ENCODE assay signal across 7 cellular contexts in genomic region chr9:92010253-92010652, GRCh38.
DNase-seq lines count a peak whose midpoint lies in the region; ATAC-seq and TF ChIP-seq lines count a peak whose summit lies in the region.
"Not testable (repeated sequence)": the region's sequence is repeated elsewhere in the genome, so short reads cannot be mapped to it uniquely, and the experiment has no call there.

No MANE protein-coding gene starts in this region.

- WGBS in mesenchymal stem cell: 87% methylated on average over 7 of the region's 8 CpGs

- not testable (repeated sequence) for H4K20me1 ChIP-seq in GM23338 (replicated peaks; ENCODE audit: insufficient read depth)

- H2BK12ac ChIP-seq in mesenchymal stem cell (ENCODE audit: low read length in 2 of 2): not testable (repeated sequence)

- not testable (repeated sequence) for H3F3A ChIP-seq in GM23338 (replicated peaks; ENCODE audit: low read depth)

- not testable (repeated sequence) for H4K91ac ChIP-seq in mesenchymal stem cell (ENCODE audit: low read length)

- H3K9ac ChIP-seq in mesenchymal stem cell (ENCODE audit: low read length): peak overlapping the region; percentile 7

- not testable (repeated sequence) for H2BK120ac ChIP-seq in mesenchymal stem cell (ENCODE audit: low read depth, low read length)

- TF ChIP-seq CTCF in GM23338 (conservative IDR thresholded peaks at IDR 0.05; ENCODE audit: low read depth in 2 of 2); MCF 10A (IDR thresholded peaks at IDR 0.05; ENCODE audit: unreplicated experiment); fibroblast of mammary gland (conservative IDR thresholded peaks at IDR 0.05; ENCODE audit: control insufficient read depth, insufficient read depth, low read depth, low read length): not testable (repeated sequence)

- H2AFZ ChIP-seq in GM23338; mesenchymal stem cell (ENCODE audit: low read depth, low read length): not testable (repeated sequence)

- peaks cover 11% of the 10 kb centered on the region for H3K9me3 ChIP-seq in mesenchymal stem cell (ENCODE audit: control insufficient read depth, low read length)

- not testable (repeated sequence) for H3K27me3 ChIP-seq in GM23338 (ENCODE audit: insufficient read depth); mesenchymal stem cell (ENCODE audit: control insufficient read depth in 1 of 2, insufficient read depth in 1 of 2, low read length in 2 of 2)

- H3K14ac ChIP-seq in mesenchymal stem cell (ENCODE audit: low read length in 2 of 2): not testable (repeated sequence)

- not testable (repeated sequence) for DNase-seq in GM23338 (ENCODE audit: low spot score); left ventricle myocardium superior; mesenchymal stem cell
- DNase-seq in MV-4-11 (lab: John Stamatoyannopoulos, UW) (peak; percentile 68), SIG-M5 treated with dmso at 0.1 percent for 504 hours (lab: John Stamatoyannopoulos, UW; ENCODE audit: unreplicated experiment) (peak; percentile 31), MCF 10A (ENCODE audit: unreplicated experiment) (peak; percentile 48), fibroblast of mammary gland (ENCODE audit: low read depth) (peak; percentile 29)

- H2BK15ac ChIP-seq in mesenchymal stem cell (ENCODE audit: low read depth, poor library complexity, severe bottlenecking): not testable (repeated sequence)

- peaks cover 11% of the 10 kb centered on the region; the same call in 1 of the 2 replicates for H3K4me1 ChIP-seq in GM23338 (ENCODE audit: insufficient read depth)
- not testable (repeated sequence) for H3K4me1 ChIP-seq in mesenchymal stem cell (ENCODE audit: control insufficient read depth, insufficient read depth, low read depth, low read length)

- not testable (repeated sequence) for H3K27ac Mint-ChIP-seq in GM23338; MCF 10A (ENCODE audit: low read depth, unreplicated experiment)

- intact Hi-C loops in MCF 10A (cut with micrococcal nuclease); left ventricle myocardium superior (cut with micrococcal nuclease): not testable (repeated sequence)

- H3K79me2 ChIP-seq in GM23338 (replicated peaks; ENCODE audit: insufficient read depth): not testable (repeated sequence)

- H3K27me3 Mint-ChIP-seq in GM23338 (ENCODE audit: insufficient read depth, low read depth, poor library complexity): not testable (repeated sequence)
- H3K27me3 Mint-ChIP-seq in MCF 10A (ENCODE audit: insufficient read depth, unreplicated experiment): peaks cover 19% of the 10 kb centered on the region

- POLR2A ChIA-PET in MCF 10A (lab: Yijun Ruan, JAX): interaction anchor here (0.6 kb wide), 1 partner anchor 10 kb away, joined by 3 read pairs; no protein-coding TSS in a partner anchor

- not testable (repeated sequence) for H3K18ac ChIP-seq in mesenchymal stem cell (ENCODE audit: low read depth in 1 of 2, low read length in 2 of 2)

- H3K36me3 ChIP-seq in GM23338 (ENCODE audit: insufficient read depth); mesenchymal stem cell (ENCODE audit: control insufficient read depth in 1 of 2, insufficient read depth in 2 of 2, low read depth in 1 of 2, low read length in 2 of 2): not testable (repeated sequence)

- not testable (repeated sequence) for BruUV-seq in MCF 10A (replicated peaks; lab: Mats Ljungman, UMichigan)

- H3K36me3 Mint-ChIP-seq in GM23338 (ENCODE audit: low read depth); MCF 10A (ENCODE audit: insufficient read depth, unreplicated experiment): not testable (repeated sequence)

- H2BK5ac ChIP-seq in mesenchymal stem cell (ENCODE audit: low read depth, low read length, poor library complexity, severe bottlenecking): not testable (repeated sequence)

- H3K4ac ChIP-seq in mesenchymal stem cell (ENCODE audit: low read depth in 1 of 2, low read length in 2 of 2): not testable (repeated sequence)

- CTCF ChIA-PET in MCF 10A (lab: Yijun Ruan, JAX): not testable (repeated sequence)

- H2AK5ac ChIP-seq in mesenchymal stem cell (ENCODE audit: low read length, severe bottlenecking): not testable (repeated sequence)

- H3K4me3 Mint-ChIP-seq in GM23338; MCF 10A (ENCODE audit: unreplicated experiment): not testable (repeated sequence)

- H3K9me2 ChIP-seq in GM23338 (ENCODE audit: insufficient read depth): not testable (repeated sequence)

- not testable (repeated sequence) for H3K4me3 ChIP-seq in GM23338; fibroblast of mammary gland (ENCODE audit: control insufficient read depth, low read depth, low read length); mesenchymal stem cell (ENCODE audit: insufficient read depth in 1 of 2, low read depth in 1 of 2, low read length in 2 of 2)

- not testable (repeated sequence) for H3K23ac ChIP-seq in mesenchymal stem cell (ENCODE audit: low read length in 2 of 2)

- H3K27ac ChIP-seq in GM23338 (ENCODE audit: low read depth); mesenchymal stem cell (ENCODE audit: low read length, poor library complexity, severe bottlenecking): not testable (repeated sequence)

- ATAC-seq in GM23338: not testable (repeated sequence)
- peak; percentile 28 for ATAC-seq in left ventricle myocardium superior

- not testable (repeated sequence) for H3K9me3 Mint-ChIP-seq in GM23338; MCF 10A (ENCODE audit: unreplicated experiment)

- H3K79me1 ChIP-seq in mesenchymal stem cell (replicated peaks; ENCODE audit: low read length, poor library complexity, severe bottlenecking): not testable (repeated sequence)

- H4K8ac ChIP-seq in mesenchymal stem cell (ENCODE audit: low read length): not testable (repeated sequence)

- 0 out of 2 replicates have a peak overlapping the region, but pooled peaks have one; percentile 48 for H3K4me2 ChIP-seq in GM23338
- H3K4me2 ChIP-seq in mesenchymal stem cell (ENCODE audit: low read length, poor library complexity, severe bottlenecking): not testable (repeated sequence)

- H3K4me1 Mint-ChIP-seq in GM23338; MCF 10A (ENCODE audit: insufficient read depth, unreplicated experiment): not testable (repeated sequence)
